ENCODE assay signal across 34 cellular contexts in genomic region chr5:43208658-43209057, GRCh38. TPM values are rescaled to one million over a fixed set of nuclear protein-coding genes. Genes with fewer than 3 reads are reported as not detected.
A peak's percentile ranks its signal among the peaks of the same experiment; 100 is the strongest.
DNase-seq lines count a peak whose midpoint lies in the region; ATAC-seq, FAIRE-seq and TF ChIP-seq lines count a peak whose summit lies in the region.
"Had no signal": no experiment of that assay in that cellular context is flagged by ENCODE, and none has a peak within 500 bp of the region (broad histone marks: within the 10 kb centered on the region; RNA-seq: fewer than 3 reads in every experiment).

No MANE protein-coding gene starts in this region.

- H3K27me3 ChIP-seq in Karpas-422 (ENCODE audit: low read length): no peaks in the 10 kb centered on the region
- H3K27me3 ChIP-seq: sigmoid colon, tibial nerve had no signal

- DNase-seq in Karpas-422 (no peak), astrocyte of the hippocampus (ENCODE audit: low read depth, low spot score) (peak; percentile 23), mucosa of descending colon (peak in 1 of 3 donors; percentile 72), RCC 7860 (ENCODE audit: low spot score) (no peak), H4 (ENCODE audit: low spot score) (no peak)
- DNase-seq: activated CD4-positive, alpha-beta T cell treated with anti-CD3 and anti-CD28 coated beads, Interleukin-2, amount 10 ng/mL, durations not matched to agents 24 days and 14 days; activated effector memory CD4-positive, alpha-beta T cell treated with Interleukin-2 at 50 U/mL for 16 hours; activated T-cell treated with anti-CD3 and anti-CD28 coated beads, Interleukin-2, amount 50 U/mL, for 1 hour; DMS153; effector memory CD4-positive, alpha-beta T cell; HCEC 1CT; left ventricle myocardium inferior; naive thymus-derived CD4-positive, alpha-beta T cell; NCI-H1048; NCI-H1694 treated with DMSO at 0.1 percent for 48 hours; NCI-H2171 treated with DMSO at 0.1 percent for 48 hours; NCI-H510A; nucleus accumbens; psoas muscle; SHP77; sigmoid colon; stimulated activated CD4-positive, alpha-beta T cell treated with anti-CD3 and anti-CD28 coated beads, Interleukin-4, amount 100 ng/mL, for 1 hour; T-helper 2 cell had no signal

- no peaks in the 10 kb centered on the region for H4K20me1 ChIP-seq in Karpas-422 (ENCODE audit: insufficient read depth, low read depth, low read length)

- no peaks in the 10 kb centered on the region for H3K9me2 ChIP-seq in Karpas-422 (replicated peaks; ENCODE audit: insufficient read depth, low read length)

- TF ChIP-seq CTCF in C4-2B (conservative IDR thresholded peaks at IDR 0.05): no peak
- no peak for TF ChIP-seq CTCF in mucosa of descending colon (IDR thresholded peaks at IDR 0.05)

- H3K4me3 ChIP-seq in Karpas-422 (ENCODE audit: low read length): no peak overlapping the region
- H3K4me3 ChIP-seq in mucosa of descending colon: no peak overlapping the region
- H3K4me3 ChIP-seq: coronary artery, left ventricle myocardium inferior, psoas muscle, sigmoid colon, tibial nerve had no signal

- FAIRE-seq in RCC 7860 (lab: Jason Lieb, UNC): no peak
- FAIRE-seq: bronchial epithelial cell, GM12891, HepG2 had no signal

- peak overlapping the region; percentile 22 for H3K9ac ChIP-seq in Karpas-422 (ENCODE audit: low read length)

- ATAC-seq in mucosa of descending colon (peak; percentile 94), HG02610 (IDR thresholded peaks at IDR 0.05; ENCODE audit: unreplicated experiment) (no peak), HG03565 (IDR thresholded peaks at IDR 0.05; ENCODE audit: unreplicated experiment) (no peak)
- ATAC-seq: activated naive CD4-positive, alpha-beta T cell treated with anti-CD3 and anti-CD28 coated beads, Interleukin-2, amount 50 U/mL, for 72 hours; HepG2; naive thymus-derived CD4-positive, alpha-beta T cell; psoas muscle had no signal

- peak overlapping the region; percentile 40 for H3K4me2 ChIP-seq in Karpas-422 (ENCODE audit: low read depth, low read length, poor library complexity, severe bottlenecking)

- H3K9me3 ChIP-seq in Karpas-422 (ENCODE audit: low read length) (no peaks in the 10 kb centered on the region), mucosa of descending colon (no peaks in the 10 kb centered on the region)
- H3K9me3 ChIP-seq: left ventricle myocardium inferior, psoas muscle, sigmoid colon, tibial nerve had no signal

- H3K79me2 ChIP-seq in Karpas-422 (ENCODE audit: low read length): peaks cover 6% of the 10 kb centered on the region; the same call in 1 of the 2 replicates

- H3K4me1 ChIP-seq in Karpas-422 (ENCODE audit: low read length) (peaks cover 55% of the 10 kb centered on the region), mucosa of descending colon (ENCODE audit: low read depth) (peaks cover 3% of the 10 kb centered on the region)
- H3K4me1 ChIP-seq: left ventricle myocardium inferior, psoas muscle, sigmoid colon had no signal

- intact Hi-C loops in mucosa of descending colon (cut with DNase I, micrococcal nuclease): no loop called here

- no peaks in the 10 kb centered on the region for H3K36me3 ChIP-seq in Karpas-422 (ENCODE audit: insufficient read depth, low read length)
- H3K36me3 ChIP-seq in mucosa of descending colon (ENCODE audit: low read depth): no peaks in the 10 kb centered on the region
- H3K36me3 ChIP-seq: left ventricle myocardium inferior, sigmoid colon, tibial nerve had no signal

- peak overlapping the region; percentile 63 for H3K27ac ChIP-seq in C4-2B
- peak overlapping the region; percentile 99 for H3K27ac ChIP-seq in Karpas-422 (ENCODE audit: low read length)
- H3K27ac ChIP-seq: coronary artery, epithelial cell of prostate, left ventricle myocardium inferior, psoas muscle, sigmoid colon, tibial nerve had no signal

- peak overlapping the region; percentile 51; the same call in 1 of the 2 replicates for H2AFZ ChIP-seq in Karpas-422 (ENCODE audit: low read length)

RNA-seq across cellular contexts. Expression of gene NIM1K, which starts 16.6 kb away (rescaled TPM):
- 9.3 and 10.2 TPM in 2 replicates for total RNA-seq in Karpas-422 (2014; rRNA removed; shearing (Covaris generic); ENCODE audit: low replicate concordance)
- 1 to 10 TPM in 1 of 3 donors, under 1 TPM in 2; 0.20 to 1.5 (median 0.43) TPM for total RNA-seq in mucosa of descending colon
- 0.04 TPM in 1 of 2 replicates, not detected in the other for total RNA-seq in H4 (2014; rRNA removed; shearing (Covaris generic))
- total RNA-seq: bronchial epithelial cell, glomerular endothelial cell, HepG2 had no signal
